ENCODE assay signal across 8 cellular contexts in the genomic region with DNA sequence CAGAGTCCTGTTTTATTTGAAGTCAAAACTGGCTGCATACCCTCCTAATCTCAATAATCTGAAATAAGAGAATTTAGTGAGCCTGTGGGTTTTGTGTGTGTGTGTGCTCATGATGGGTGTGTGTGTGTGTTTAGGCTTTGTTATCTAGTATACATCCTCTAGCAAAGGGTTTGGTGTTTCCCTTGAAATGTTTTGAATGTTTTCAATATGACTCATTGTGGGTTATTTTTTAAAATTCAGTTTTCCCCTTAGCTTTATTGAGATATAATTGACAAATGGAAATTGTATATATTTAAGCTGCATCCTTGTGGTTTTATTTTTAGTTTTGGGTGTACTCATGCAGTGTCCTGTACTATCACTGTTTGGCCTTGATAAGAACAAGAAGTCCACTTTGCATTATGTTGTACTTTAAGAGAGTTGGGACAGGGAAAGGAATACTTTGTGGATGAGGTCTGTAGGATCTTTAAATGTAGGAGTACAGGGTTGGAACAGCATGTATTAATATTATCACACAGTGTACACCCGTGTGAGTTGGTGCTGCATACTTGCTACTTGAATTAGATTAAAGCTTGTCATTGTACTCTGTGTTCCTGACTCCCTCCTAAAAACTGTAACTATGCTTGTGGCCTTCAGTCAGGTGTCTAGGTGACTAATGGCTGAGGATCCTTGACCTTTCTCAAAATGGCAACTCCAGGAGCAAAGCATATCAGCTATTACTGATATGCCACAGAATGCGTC. TPM values are rescaled to one million over a fixed set of nuclear protein-coding genes. Genes with fewer than 3 reads are reported as not detected.
DNase-seq lines count a peak whose midpoint lies in the region; ATAC-seq and TF ChIP-seq lines count a peak whose summit lies in the region.

No MANE protein-coding gene starts in this region.

- H3K9ac ChIP-seq in mesenchymal stem cell (ENCODE audit: low read length), result peak overlapping the region; percentile 71

- H3K9me3 ChIP-seq in ascending aorta (no peaks in the 10 kb centered on the region), mesenchymal stem cell (ENCODE audit: control insufficient read depth, low read length) (no peaks in the 10 kb centered on the region), Peyer's patch (no peaks in the 10 kb centered on the region)

- 40% methylated on average over 1 of the region's 2 CpGs for WGBS in mesenchymal stem cell

- H3K27me3 ChIP-seq in ascending aorta (no peaks in the 10 kb centered on the region), mesenchymal stem cell (ENCODE audit: control insufficient read depth in 1 of 2, insufficient read depth in 1 of 2, low read length in 2 of 2) (no peaks in the 10 kb centered on the region), Peyer's patch (no peaks in the 10 kb centered on the region)

- H3K4me1 ChIP-seq in ascending aorta, result peaks cover 8 to 55% of the 10 kb centered on the region in 2 donors
- H3K4me1 ChIP-seq in mesenchymal stem cell (ENCODE audit: control insufficient read depth, insufficient read depth, low read depth, low read length), result peaks cover 10% of the 10 kb centered on the region
- peaks cover 0 to 20% (median 2%) of the 10 kb centered on the region in 4 donors for H3K4me1 ChIP-seq in Peyer's patch

- no peaks in the 10 kb centered on the region for H3K79me1 ChIP-seq in mesenchymal stem cell (replicated peaks; ENCODE audit: low read length, poor library complexity, severe bottlenecking)

- no peak overlapping the region for H2AFZ ChIP-seq in mesenchymal stem cell (ENCODE audit: low read depth, low read length)

- ATAC-seq in HG03196 (IDR thresholded peaks at IDR 0.05; ENCODE audit: unreplicated experiment), result peak; percentile 40
- no peak for ATAC-seq in HG02840 (IDR thresholded peaks at IDR 0.05; ENCODE audit: low FRiP score, unreplicated experiment)
- ATAC-seq in GM18909 (IDR thresholded peaks at IDR 0.05; ENCODE audit: poor library complexity, unreplicated experiment), result no peak

- peak overlapping the region; percentile 91 for H2AK5ac ChIP-seq in mesenchymal stem cell (ENCODE audit: low read length, severe bottlenecking)

- intact Hi-C loops in ascending aorta (cut with DNase I), result no loop called here

- no peak overlapping the region for H2BK15ac ChIP-seq in mesenchymal stem cell (ENCODE audit: low read depth, poor library complexity, severe bottlenecking)

- H2BK5ac ChIP-seq in mesenchymal stem cell (ENCODE audit: low read depth, low read length, poor library complexity, severe bottlenecking), result no peak overlapping the region

- H3K36me3 ChIP-seq in ascending aorta (no peaks in the 10 kb centered on the region), mesenchymal stem cell (ENCODE audit: control insufficient read depth in 1 of 2, insufficient read depth in 2 of 2, low read depth in 1 of 2, low read length in 2 of 2) (peaks cover 0 to 8% of the 10 kb centered on the region in 2 experiments), Peyer's patch (no peaks in the 10 kb centered on the region)

- H3K23ac ChIP-seq in mesenchymal stem cell (ENCODE audit: low read length in 2 of 2), result no peak overlapping the region

- H3K4me3 ChIP-seq in ascending aorta (no peak overlapping the region), mesenchymal stem cell (ENCODE audit: insufficient read depth in 1 of 2, low read depth in 1 of 2, low read length in 2 of 2) (no peak overlapping the region), Peyer's patch (no peak overlapping the region)

- H3K27ac ChIP-seq in ascending aorta, result peak overlapping the region; percentile 32 to 59
- H3K27ac ChIP-seq in mesenchymal stem cell (ENCODE audit: low read length, poor library complexity, severe bottlenecking), result peak overlapping the region; percentile 94
- peak overlapping the region in 2 of 4 donors; percentile 9 to 18 for H3K27ac ChIP-seq in Peyer's patch

- no peak overlapping the region for H3K4ac ChIP-seq in mesenchymal stem cell (ENCODE audit: low read depth in 1 of 2, low read length in 2 of 2)

- DNase-seq in ELR (ENCODE audit: low read depth) (peak; percentile 89), ascending aorta (ENCODE audit: low spot score in 2 of 2) (no peak), mesenchymal stem cell (peak; percentile 75), HPDE6-E6E7 (ENCODE audit: extremely low spot score) (no peak), Peyer's patch (no peak)

- peak overlapping the region in 1 of 2 experiments; percentile 46 for H2BK12ac ChIP-seq in mesenchymal stem cell (ENCODE audit: low read length in 2 of 2)

- TF ChIP-seq POLR2A in Peyer's patch (IDR thresholded peaks at IDR 0.05), result no peak

- no peak overlapping the region for H3K14ac ChIP-seq in mesenchymal stem cell (ENCODE audit: low read length in 2 of 2)

- H2BK120ac ChIP-seq in mesenchymal stem cell (ENCODE audit: low read depth, low read length), result no peak overlapping the region

- no peak overlapping the region for H4K8ac ChIP-seq in mesenchymal stem cell (ENCODE audit: low read length)

- H4K91ac ChIP-seq in mesenchymal stem cell (ENCODE audit: low read length), result no peak overlapping the region

- H3K18ac ChIP-seq in mesenchymal stem cell (ENCODE audit: low read depth in 1 of 2, low read length in 2 of 2), result peak overlapping the region; percentile 49 to 66

- no peak overlapping the region for H3K4me2 ChIP-seq in mesenchymal stem cell (ENCODE audit: low read length, poor library complexity, severe bottlenecking)

- TF ChIP-seq CTCF in ascending aorta (IDR thresholded peaks at IDR 0.05) (no peak), Peyer's patch (IDR thresholded peaks at IDR 0.05) (no peak)

RNA-seq across cellular contexts. Expression of gene VCL, which starts 58.3 kb away (rescaled TPM):
- total RNA-seq in ascending aorta (333 TPM), Peyer's patch (100 to 1,000 TPM in 1 of 4 donors, 10 to 100 TPM in 3; 36.3 to 103 (median 61.4) TPM)
- polyA plus RNA-seq in mesenchymal stem cell (2013, experiment 1 of 2), result 216 TPM
- 211 TPM for polyA plus RNA-seq in mesenchymal stem cell (2013, experiment 2 of 2)

Comparison
In these comparisons a context has a peak if more than half of its experiments do, and no peak if none do; other contexts are left out.
1. DNase-seq: peak in ELR (single experiment) and mesenchymal stem cell (single experiment); none in ascending aorta (0 of 2), HPDE6-E6E7 (single experiment) and Peyer's patch (0 of 3).